In genomic region chr10:102045292-102045691, GRCh38 we compare ENCODE assay signal across 24 cellular contexts.
"Had no signal": no experiment of that assay in that cellular context is flagged by ENCODE, and none has a peak within 500 bp of the region (broad histone marks: within the 10 kb centered on the region; RNA-seq: fewer than 3 reads in every experiment).

No MANE protein-coding gene starts in this region.

- ATAC-seq: foreskin keratinocyte; heart left ventricle; left lobe of liver; mucosa of descending colon; naive thymus-derived CD8-positive, alpha-beta T cell; sciatic nerve; stimulated activated naive B cell treated with anti-CD40 and anti-IgM and Interleukin-4, amounts not matched to agents 10 μg/mL and 1 μg/mL and 100 μg/mL, for 72 hours; stimulated activated naive CD8-positive, alpha-beta T cell treated with anti-CD3 and anti-CD28 coated beads, Interleukin-15, amount 100 ng/mL, for 72 hours had no signal

- H3K36me3 ChIP-seq: neutrophil, transverse colon had no signal

- H3K4me1 ChIP-seq: foreskin keratinocyte, transverse colon had no signal

- H3K4me3 ChIP-seq: dorsolateral prefrontal cortex, heart left ventricle, lung, mucosa of descending colon, spleen, thoracic aorta, transverse colon had no signal

- H3K27ac ChIP-seq: dorsolateral prefrontal cortex, foreskin keratinocyte, heart left ventricle, neutrophil, spleen, thoracic aorta, transverse colon had no signal

- DNase-seq: cortex of kidney; dorsolateral prefrontal cortex; effector CD8-positive, alpha-beta T cell; erythroblast; foreskin keratinocyte; heart left ventricle; hypothalamus; islet precursor cell; mesendoderm; mucosa of descending colon; naive thymus-derived CD8-positive, alpha-beta T cell; spleen; stimulated activated CD4-positive, alpha-beta T cell treated with anti-CD3 and anti-CD28 coated beads, Interleukin-15, amount 100 ng/mL, for 24 hours; stimulated activated CD4-positive, alpha-beta T cell treated with anti-CD3 and anti-CD28 coated beads, Interleukin-1b, Interleukin-23, amount 100 ng/mL, for 48 hours; stimulated activated CD4-positive, alpha-beta T cell treated with anti-CD3 and anti-CD28 coated beads, Interleukin-4, amount 100 ng/mL, for 4 hours; stimulated activated naive B cell treated with anti-CD40 and anti-IgM and Interleukin-4, amounts not matched to agents 10 μg/mL and 1 μg/mL and 100 μg/mL, for 72 hours; stimulated activated naive CD8-positive, alpha-beta T cell treated with anti-CD3 and anti-CD28 coated beads, Interleukin-15, amount 100 ng/mL, for 72 hours; transverse colon had no signal

- H3K4me3 Mint-ChIP-seq: central memory CD8-positive, alpha-beta T cell; naive thymus-derived CD8-positive, alpha-beta T cell; stimulated activated naive B cell treated with anti-CD40 and anti-IgM and Interleukin-4, amounts not matched to agents 10 μg/mL and 1 μg/mL and 100 μg/mL, for 72 hours; stimulated activated naive CD8-positive, alpha-beta T cell treated with anti-CD3 and anti-CD28 coated beads, Interleukin-15, amount 100 ng/mL, for 72 hours had no signal

- H3K27ac Mint-ChIP-seq: stimulated activated naive B cell treated with anti-CD40 and anti-IgM and Interleukin-4, amounts not matched to agents 10 μg/mL and 1 μg/mL and 100 μg/mL, for 72 hours; stimulated activated naive CD8-positive, alpha-beta T cell treated with anti-CD3 and anti-CD28 coated beads, Interleukin-15, amount 100 ng/mL, for 72 hours had no signal

- H3K27me3 Mint-ChIP-seq: central memory CD8-positive, alpha-beta T cell; naive thymus-derived CD8-positive, alpha-beta T cell; stimulated activated naive B cell treated with anti-CD40 and anti-IgM and Interleukin-4, amounts not matched to agents 10 μg/mL and 1 μg/mL and 100 μg/mL, for 72 hours; stimulated activated naive CD8-positive, alpha-beta T cell treated with anti-CD3 and anti-CD28 coated beads, Interleukin-15, amount 100 ng/mL, for 72 hours had no signal

- H3K9me3 Mint-ChIP-seq: central memory CD8-positive, alpha-beta T cell; naive thymus-derived CD8-positive, alpha-beta T cell; stimulated activated naive B cell treated with anti-CD40 and anti-IgM and Interleukin-4, amounts not matched to agents 10 μg/mL and 1 μg/mL and 100 μg/mL, for 72 hours; stimulated activated naive CD8-positive, alpha-beta T cell treated with anti-CD3 and anti-CD28 coated beads, Interleukin-15, amount 100 ng/mL, for 72 hours had no signal

- H3K9me3 ChIP-seq: heart left ventricle, mucosa of descending colon, neutrophil, spleen, thoracic aorta, transverse colon had no signal

- H3K27me3 ChIP-seq: dorsolateral prefrontal cortex, foreskin keratinocyte, heart left ventricle, neutrophil, spleen, transverse colon had no signal
